3 cellular contexts compared by ENCODE assay signal in genomic region chr20:62825288-62825993, GRCh38.
TF ChIP-seq lines count a peak whose summit lies in the region.

No MANE protein-coding gene starts in this region.

TF ChIP-seq in SK-N-SH treated with all-trans-retinoic acid at 6 μM for 48 hours, 23 proteins besides CTCF, POLR2A, EP300 and RAD21:
- no peak for TF ChIP-seq TOX (CRISPR knock-in tag; IDR thresholded peaks at IDR 0.05; ENCODE audit: borderline replicate concordance)
- TF ChIP-seq OSR1 (CRISPR knock-in tag; IDR thresholded peaks at IDR 0.05), result no peak
TF ChIP-seq in SK-N-SH treated with all-trans-retinoic acid at 6 μM for 48 hours: peak in this region for 0.

TF ChIP-seq in SK-N-SH, 30 proteins besides CTCF, POLR2A, EP300 and RAD21:
- TF ChIP-seq NRF1 (IDR thresholded peaks at IDR 0.05; ENCODE audit: low read depth, low read length), result no peak
TF ChIP-seq in SK-N-SH: peak in this region for 0.

TF ChIP-seq in H1, 55 proteins besides CTCF, POLR2A, EP300 and RAD21:
- TF ChIP-seq MAX (IDR thresholded peaks at IDR 0.05) (no peak), ATF3 (IDR thresholded peaks at IDR 0.05; ENCODE audit: insufficient read depth, low read depth, low read length) (no peak), CBX8 (IDR thresholded peaks at IDR 0.05; ENCODE audit: borderline replicate concordance, low read depth, low read length) (no peak), ZNF274 (IDR thresholded peaks at IDR 0.05; ENCODE audit: borderline replicate concordance, extremely low read depth, low read length) (no peak), YY1 (IDR thresholded peaks at IDR 0.05; ENCODE audit: low read depth, low read length) (no peak), TAF7 (optimal IDR thresholded peaks at IDR 0.05; ENCODE audit: borderline replicate concordance, low read depth, low read length) (no peak), EZH2 (IDR thresholded peaks at IDR 0.05; ENCODE audit: low read depth, low read length, severe bottlenecking) (no peak), NANOG (IDR thresholded peaks at IDR 0.05; ENCODE audit: insufficient read depth, low read depth, low read length, poor library complexity, severe bottlenecking) (no peak), CHD2 (IDR thresholded peaks at IDR 0.05; ENCODE audit: low read length) (no peak), SRF (IDR thresholded peaks at IDR 0.05; ENCODE audit: low read depth, low read length) (no peak), EGR1 (IDR thresholded peaks at IDR 0.05; ENCODE audit: borderline replicate concordance, low read depth, low read length) (no peak), RBBP5 (IDR thresholded peaks at IDR 0.05; ENCODE audit: borderline replicate concordance, low read depth, low read length) (no peak), CEBPB (IDR thresholded peaks at IDR 0.05; ENCODE audit: low read depth, low read length) (no peak), USF2 (IDR thresholded peaks at IDR 0.05; ENCODE audit: low read length) (no peak), RXRA (IDR thresholded peaks at IDR 0.05; ENCODE audit: insufficient read depth, low read depth, low read length) (no peak), CHD1 (IDR thresholded peaks at IDR 0.05; ENCODE audit: low read depth, low read length) (no peak), NRF1 (IDR thresholded peaks at IDR 0.05; ENCODE audit: low read depth, low read length) (no peak), PHF8 (conservative IDR thresholded peaks at IDR 0.05; ENCODE audit: low read depth, low read length) (no peak)
